9 cellular contexts compared by ENCODE assay signal in the genomic region with DNA sequence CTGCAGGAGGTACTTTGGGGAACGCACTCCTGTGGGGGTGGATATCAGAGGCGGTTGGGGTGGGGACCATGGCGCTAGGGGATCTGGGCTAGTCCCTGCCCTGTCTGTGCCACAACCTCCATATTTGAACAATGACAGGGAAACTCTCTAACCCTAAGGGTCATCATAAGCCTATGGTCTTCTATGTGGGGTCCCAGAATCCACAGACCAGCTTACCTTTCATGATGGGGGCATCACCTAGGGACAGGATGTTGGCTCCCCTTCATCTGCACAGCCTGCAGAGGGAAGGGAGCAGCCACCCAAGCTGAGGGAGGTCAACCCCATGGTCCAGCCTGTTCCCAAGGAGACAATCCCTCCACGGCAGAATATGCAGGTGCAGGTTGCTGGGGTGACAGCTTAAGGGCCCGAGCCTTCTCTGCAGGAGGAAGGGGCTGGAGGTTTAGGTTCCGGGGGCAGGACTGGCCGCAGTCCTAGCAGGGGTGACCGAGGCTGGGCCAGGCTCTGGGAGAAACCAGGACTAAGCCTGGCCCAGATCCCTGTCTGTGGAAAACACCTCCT. TPM values are rescaled to one million over a fixed set of nuclear protein-coding genes. Genes with fewer than 3 reads are reported as not detected.
DNase-seq lines count a peak whose midpoint lies in the region; ATAC-seq, FAIRE-seq and TF ChIP-seq lines count a peak whose summit lies in the region.
"Had no signal": no experiment of that assay in that cellular context is flagged by ENCODE, and none has a peak within 500 bp of the region (broad histone marks: within the 10 kb centered on the region; RNA-seq: fewer than 3 reads in every experiment).

No MANE protein-coding gene starts in this region.

- no peak for TF ChIP-seq EP300 in HepG2 (IDR thresholded peaks at IDR 0.05; ENCODE audit: low read depth in 2 of 2, low read length in 2 of 2)
- TF ChIP-seq EP300 in HepG2 (CRISPR knock-in tag; IDR thresholded peaks at IDR 0.05; ENCODE audit: borderline replicate concordance), result no peak

- no TSS peak for BruUV-seq in HepG2 (replicated peaks; lab: Mats Ljungman, UMichigan)

- no peak for TF ChIP-seq POLR2A in HepG2 (IDR thresholded peaks at IDR 0.05; ENCODE audit: insufficient read depth in 1 of 2, low read depth in 2 of 2, low read length in 2 of 2)

- WGBS in HepG2 (ENCODE audit: low lambda C conversion rate), result 93% methylated on average over 6 of the region's 8 CpGs
- WGBS in thymus, result 75% methylated on average over 8 of the region's 8 CpGs

- no peak for ATAC-seq in HepG2

- no peak for FAIRE-seq in HepG2 (lab: Jason Lieb, UNC)
- FAIRE-seq in urothelium cell line (lab: Jason Lieb, UNC), result no peak
- FAIRE-seq: islet of Langerhans had no signal

- CTCF ChIA-PET in activated CD4-positive, alpha-beta T cell treated with anti-CD3 and anti-CD28 coated beads, Interleukin-2, amount 10 ng/mL, durations not matched to agents 7 days and 5 days (lab: Charles Lee), result interaction anchor here (0.6 to 2.1 kb wide), 7 partner anchors 8 to 248 kb away, joined by 3 to 16 read pairs (median 4); no protein-coding TSS in a partner anchor
- CTCF ChIA-PET in HepG2 (lab: Yijun Ruan, JAX; ENCODE audit: low intra/inter-chr PET ratio, low total read pairs), result no interaction called here

- peak overlapping the region; percentile 90 to 93 for H3K27ac ChIP-seq in ascending aorta
- peak overlapping the region; percentile 74 for H3K27ac ChIP-seq in HepG2 (ENCODE audit: extremely low read length, insufficient read depth, low read length)
- peak overlapping the region; percentile 33 for H3K27ac ChIP-seq in thymus (ENCODE audit: low read depth)

- H2AFZ ChIP-seq in HepG2 (ENCODE audit: low read length), result no peak overlapping the region

- H3K9ac ChIP-seq in HepG2 (ENCODE audit: insufficient read depth, low read depth, low read length), result peak overlapping the region; percentile 91

- TF ChIP-seq CTCF in ascending aorta (IDR thresholded peaks at IDR 0.05) (no peak), HepG2 (CRISPR knock-in tag; IDR thresholded peaks at IDR 0.05) (no peak)

- peak overlapping the region; percentile 98 for H3K4me2 ChIP-seq in HepG2 (ENCODE audit: low read depth, low read length)

- H3K9me3 ChIP-seq in ascending aorta (no peaks in the 10 kb centered on the region), HepG2 (ENCODE audit: low read length) (no peaks in the 10 kb centered on the region), thymus (ENCODE audit: control insufficient read depth) (no peaks in the 10 kb centered on the region)

- TF ChIP-seq RAD21 in HepG2 (CRISPR knock-in tag; IDR thresholded peaks at IDR 0.05), result no peak

- H3K36me3 ChIP-seq in ascending aorta (peaks cover 0 to 3% of the 10 kb centered on the region in 2 donors), HepG2 (replicated peaks in 1 of 2; ENCODE audit: control insufficient read depth in 1 of 2, insufficient read depth in 2 of 2, low read length in 2 of 2) (0 out of 5 replicates have a peak, but pooled peaks cover 0 to 4% of the 10 kb centered on the region in 2 experiments), thymus (ENCODE audit: control insufficient read depth, insufficient read depth) (peaks cover 7% of the 10 kb centered on the region)

- POLR2A ChIA-PET in activated CD4-positive, alpha-beta T cell treated with anti-CD3 and anti-CD28 coated beads, Interleukin-2, amount 10 ng/mL, durations not matched to agents 7 days and 5 days (lab: Charles Lee), result no interaction called here
- POLR2A ChIA-PET in HepG2 (lab: Yijun Ruan, JAX), result interaction anchor here (0.6 to 2.1 kb wide), 15 partner anchors 9 to 501 kb away, joined by 3 to 8 read pairs (median 5); a partner anchor contains a TSS

- no peaks in the 10 kb centered on the region for H3K9me3 Mint-ChIP-seq in activated CD4-positive, alpha-beta T cell treated with anti-CD3 and anti-CD28 coated beads, Interleukin-2, amount 10 ng/mL, durations not matched to agents 7 days and 5 days

- peaks cover 5% of the 10 kb centered on the region for H3K79me2 ChIP-seq in HepG2 (ENCODE audit: insufficient read depth, low read length)

- no peaks in the 10 kb centered on the region for H3K27me3 Mint-ChIP-seq in activated CD4-positive, alpha-beta T cell treated with anti-CD3 and anti-CD28 coated beads, Interleukin-2, amount 10 ng/mL, durations not matched to agents 7 days and 5 days

- H3K36me3 Mint-ChIP-seq in activated CD4-positive, alpha-beta T cell treated with anti-CD3 and anti-CD28 coated beads, Interleukin-2, amount 10 ng/mL, durations not matched to agents 7 days and 5 days (ENCODE audit: low read depth), result peaks cover 16% of the 10 kb centered on the region

- DNase-seq in activated CD4-positive, alpha-beta T cell treated with anti-CD3 and anti-CD28 coated beads, Interleukin-2, amount 10 ng/mL, durations not matched to agents 7 days and 5 days, result no peak
- DNase-seq in activated CD4-positive, alpha-beta T cell treated with anti-CD3 and anti-CD28 coated beads, Interleukin-2, amount 50 U/mL, for 48 hours, result no peak
- DNase-seq in ascending aorta (ENCODE audit: low spot score in 2 of 2), result no peak
- DNase-seq in HepG2 (ENCODE audit: low spot score), result no peak
- DNase-seq in urothelium cell line (ENCODE audit: low spot score), result no peak
- DNase-seq in DMS53 treated with DMSO at 0.1 percent for 48 hours (lab: John Stamatoyannopoulos, UW; ENCODE audit: unreplicated experiment), result no peak
- no peak for DNase-seq in GM19240 (ENCODE audit: insufficient read length, low spot score)

- H3K4me1 Mint-ChIP-seq in activated CD4-positive, alpha-beta T cell treated with anti-CD3 and anti-CD28 coated beads, Interleukin-2, amount 10 ng/mL, durations not matched to agents 7 days and 5 days, result peaks cover 32% of the 10 kb centered on the region

- H3K4me3 ChIP-seq in ascending aorta (peak overlapping the region; percentile 81 to 92), HepG2 (replicated peaks in 1 of 3; ENCODE audit: insufficient read depth in 1 of 3, low read depth in 2 of 3, low read length in 3 of 3) (peak overlapping the region; percentile 74 to 93 (median 88); a peak in 5 of 6 replicates), thymus (ENCODE audit: low read length) (peak overlapping the region; percentile 81)

- H3K27me3 ChIP-seq in ascending aorta (no peaks in the 10 kb centered on the region), HepG2 (ENCODE audit: control insufficient read depth in 1 of 2, insufficient read depth in 2 of 2, low read length in 2 of 2) (no peaks in the 10 kb centered on the region; a peak in 1 of 5 replicates), thymus (ENCODE audit: control insufficient read depth, insufficient read depth) (no peaks in the 10 kb centered on the region)

- H3K4me1 ChIP-seq in ascending aorta (peaks cover 11 to 33% of the 10 kb centered on the region in 2 donors), HepG2 (ENCODE audit: insufficient read depth, low read length) (peaks cover 52% of the 10 kb centered on the region), thymus (ENCODE audit: control insufficient read depth, insufficient read depth, low read length) (peaks cover 12% of the 10 kb centered on the region)

- intact Hi-C loops in ascending aorta (cut with DNase I), result no loop called here
- intact Hi-C loops in HepG2 (cut with micrococcal nuclease; ENCODE audit: unreplicated experiment), result loop anchor here (10.0 kb wide), 2 partner anchors 144 to 194 kb away; a partner anchor contains a TSS

- in situ Hi-C loops in HepG2 (cut with HindIII; ENCODE audit: extremely low pct_ligation_motif_present, low pct_unique_long_range_greater_than_20kb), result no loop called here

- peak overlapping the region; percentile 85 for H3K27ac Mint-ChIP-seq in activated CD4-positive, alpha-beta T cell treated with anti-CD3 and anti-CD28 coated beads, Interleukin-2, amount 10 ng/mL, durations not matched to agents 7 days and 5 days

- peak overlapping the region; percentile 91 for H3K4me3 Mint-ChIP-seq in activated CD4-positive, alpha-beta T cell treated with anti-CD3 and anti-CD28 coated beads, Interleukin-2, amount 10 ng/mL, durations not matched to agents 7 days and 5 days

- no peaks in the 10 kb centered on the region for H4K20me1 ChIP-seq in HepG2 (ENCODE audit: insufficient read depth, low read length)

RNA-seq across cellular contexts. Expression of a gene that starts 1.7 kb away (rescaled TPM):
- 10 to 100 TPM; 18.4 to 19.0 TPM for total RNA-seq in activated CD4-positive, alpha-beta T cell treated with anti-CD3 and anti-CD28 coated beads, Interleukin-2, amount 10 ng/mL, durations not matched to agents 7 days and 5 days
- total RNA-seq in ascending aorta, result 39.0 TPM
- total RNA-seq in HepG2 (2016; rRNA removed; fragmentation: Illumina TruSeq; extraction: Trizol), result 6.3 and 11.4 TPM in 2 replicates
- total RNA-seq in HepG2 (2016; cell fraction: cytosol; rRNA removed; fragmentation: Illumina TruSeq; extraction: Trizol; ENCODE audit: low read depth), result 3.1 and 3.3 TPM in 2 replicates
- total RNA-seq in HepG2 (2016; cell fraction: insoluble cytoplasmic fraction; rRNA removed; fragmentation: Illumina TruSeq; extraction: Trizol), result 6.8 and 11.0 TPM in 2 replicates
- 6.6 and 6.9 TPM in 2 replicates for total RNA-seq in HepG2 (2016; cell fraction: membrane; rRNA removed; fragmentation: Illumina TruSeq; extraction: Trizol)
- total RNA-seq in HepG2 (2016; cell fraction: nucleus; rRNA removed; fragmentation: Illumina TruSeq; extraction: Trizol), result 9.5 and 9.8 TPM in 2 replicates
- 32.0 and 41.3 TPM in 2 replicates for polyA plus RNA-seq in HepG2 (2011; rRNA removed)
- 40.6 and 43.1 TPM in 2 replicates for polyA plus RNA-seq in HepG2 (2011; cell fraction: cytosol; rRNA removed)
- polyA plus RNA-seq in HepG2 (2011; cell fraction: nucleus; rRNA removed), result 24.2 and 26.2 TPM in 2 replicates
- polyA plus RNA-seq in HepG2 (2012), result 8.4 and 8.8 TPM in 2 replicates
- polyA plus RNA-seq in HepG2 (2016; cell fraction: cytosol; fragmentation: Illumina TruSeq; extraction: Trizol; ENCODE audit: low read depth), result 2.0 and 3.1 TPM in 2 replicates
- polyA plus RNA-seq in HepG2 (2016; cell fraction: insoluble cytoplasmic fraction; fragmentation: Illumina TruSeq; extraction: Trizol; ENCODE audit: low read depth), result 6.2 and 7.6 TPM in 2 replicates
- polyA plus RNA-seq in HepG2 (2016; cell fraction: membrane; fragmentation: Illumina TruSeq; extraction: Trizol; ENCODE audit: low read depth), result 4.8 and 5.1 TPM in 2 replicates
- polyA plus RNA-seq in HepG2 (2016; cell fraction: nucleus; fragmentation: Illumina TruSeq; extraction: Trizol; ENCODE audit: insufficient read depth, low read depth), result 14.8 and 15.7 TPM in 2 replicates
- polyA minus RNA-seq in HepG2 (2011; rRNA and poly(A)+ RNA removed; ENCODE audit: low replicate concordance), result 9.3 and 112 TPM in 2 replicates
- polyA minus RNA-seq in HepG2 (2011; cell fraction: cytosol; rRNA and poly(A)+ RNA removed), result 19.9 and 21.3 TPM in 2 replicates
- polyA minus RNA-seq in HepG2 (2011; cell fraction: nucleus; rRNA and poly(A)+ RNA removed), result 9.7 and 16.2 TPM in 2 replicates
- 26.4 TPM for polyA plus RNA-seq in thymus

RNA-seq across cellular contexts. Expression of a gene that starts 7.0 kb away (rescaled TPM):
- total RNA-seq in activated CD4-positive, alpha-beta T cell treated with anti-CD3 and anti-CD28 coated beads, Interleukin-2, amount 10 ng/mL, durations not matched to agents 7 days and 5 days, result 10 to 100 TPM; 26.5 to 26.6 TPM
- total RNA-seq in ascending aorta (8.3 TPM), HepG2 (2016; rRNA removed; fragmentation: Illumina TruSeq; extraction: Trizol) (3.6 and 5.6 TPM in 2 replicates)
- total RNA-seq in HepG2 (2016; cell fraction: cytosol; rRNA removed; fragmentation: Illumina TruSeq; extraction: Trizol; ENCODE audit: low read depth), result 7.1 and 10.5 TPM in 2 replicates
- 3.1 and 5.4 TPM in 2 replicates for total RNA-seq in HepG2 (2016; cell fraction: insoluble cytoplasmic fraction; rRNA removed; fragmentation: Illumina TruSeq; extraction: Trizol)
- total RNA-seq in HepG2 (2016; cell fraction: membrane; rRNA removed; fragmentation: Illumina TruSeq; extraction: Trizol), result 4.3 and 6.1 TPM in 2 replicates
- 6.3 and 8.6 TPM in 2 replicates for total RNA-seq in HepG2 (2016; cell fraction: nucleus; rRNA removed; fragmentation: Illumina TruSeq; extraction: Trizol)
- polyA plus RNA-seq in HepG2 (2011; rRNA removed) (3.2 and 3.8 TPM in 2 replicates), thymus (13.1 TPM)
- polyA plus RNA-seq in HepG2 (2011; cell fraction: cytosol; rRNA removed), result 1.6 and 2.0 TPM in 2 replicates
- polyA plus RNA-seq in HepG2 (2011; cell fraction: nucleus; rRNA removed), result 23.9 and 35.1 TPM in 2 replicates
- 15.4 and 28.2 TPM in 2 replicates for polyA plus RNA-seq in HepG2 (2012)
- 0.57 and 1.4 TPM in 2 replicates for polyA plus RNA-seq in HepG2 (2016; cell fraction: cytosol; fragmentation: Illumina TruSeq; extraction: Trizol; ENCODE audit: low read depth)
- 10.9 and 15.4 TPM in 2 replicates for polyA plus RNA-seq in HepG2 (2016; cell fraction: insoluble cytoplasmic fraction; fragmentation: Illumina TruSeq; extraction: Trizol; ENCODE audit: low read depth)
- polyA plus RNA-seq in HepG2 (2016; cell fraction: membrane; fragmentation: Illumina TruSeq; extraction: Trizol; ENCODE audit: low read depth), result 2.9 and 3.9 TPM in 2 replicates
- polyA plus RNA-seq in HepG2 (2016; cell fraction: nucleus; fragmentation: Illumina TruSeq; extraction: Trizol; ENCODE audit: insufficient read depth, low read depth), result 43.7 and 55.5 TPM in 2 replicates
- 5.5 and 8.7 TPM in 2 replicates for polyA minus RNA-seq in HepG2 (2011; rRNA and poly(A)+ RNA removed; ENCODE audit: low replicate concordance)
- 2.8 and 3.1 TPM in 2 replicates for polyA minus RNA-seq in HepG2 (2011; cell fraction: cytosol; rRNA and poly(A)+ RNA removed)
- 7.0 and 11.2 TPM in 2 replicates for polyA minus RNA-seq in HepG2 (2011; cell fraction: nucleus; rRNA and poly(A)+ RNA removed)

RNA-seq across cellular contexts. Expression of a gene that starts 27.2 kb away (rescaled TPM):
- total RNA-seq in activated CD4-positive, alpha-beta T cell treated with anti-CD3 and anti-CD28 coated beads, Interleukin-2, amount 10 ng/mL, durations not matched to agents 7 days and 5 days, result 10 to 100 TPM; 21.7 to 22.4 TPM
- total RNA-seq in ascending aorta, result 66.9 TPM
- 7.4 and 13.7 TPM in 2 replicates for total RNA-seq in HepG2 (2016; rRNA removed; fragmentation: Illumina TruSeq; extraction: Trizol)
- total RNA-seq in HepG2 (2016; cell fraction: cytosol; rRNA removed; fragmentation: Illumina TruSeq; extraction: Trizol; ENCODE audit: low read depth), result 0.88 and 1.0 TPM in 2 replicates
- total RNA-seq in HepG2 (2016; cell fraction: insoluble cytoplasmic fraction; rRNA removed; fragmentation: Illumina TruSeq; extraction: Trizol), result 7.5 and 14.8 TPM in 2 replicates
- total RNA-seq in HepG2 (2016; cell fraction: membrane; rRNA removed; fragmentation: Illumina TruSeq; extraction: Trizol), result 3.5 and 3.7 TPM in 2 replicates
- 7.2 and 8.5 TPM in 2 replicates for total RNA-seq in HepG2 (2016; cell fraction: nucleus; rRNA removed; fragmentation: Illumina TruSeq; extraction: Trizol)
- 6.0 and 10.1 TPM in 2 replicates for polyA plus RNA-seq in HepG2 (2011; rRNA removed)
- 4.8 and 8.3 TPM in 2 replicates for polyA plus RNA-seq in HepG2 (2011; cell fraction: cytosol; rRNA removed)
- polyA plus RNA-seq in HepG2 (2011; cell fraction: nucleus; rRNA removed), result 32.6 and 42.1 TPM in 2 replicates
- polyA plus RNA-seq in HepG2 (2012), result 6.0 and 7.5 TPM in 2 replicates
- 0.59 and 0.62 TPM in 2 replicates for polyA plus RNA-seq in HepG2 (2016; cell fraction: cytosol; fragmentation: Illumina TruSeq; extraction: Trizol; ENCODE audit: low read depth)
- polyA plus RNA-seq in HepG2 (2016; cell fraction: insoluble cytoplasmic fraction; fragmentation: Illumina TruSeq; extraction: Trizol; ENCODE audit: low read depth), result 8.3 and 8.7 TPM in 2 replicates
- polyA plus RNA-seq in HepG2 (2016; cell fraction: membrane; fragmentation: Illumina TruSeq; extraction: Trizol; ENCODE audit: low read depth), result 2.0 and 2.5 TPM in 2 replicates
- polyA plus RNA-seq in HepG2 (2016; cell fraction: nucleus; fragmentation: Illumina TruSeq; extraction: Trizol; ENCODE audit: insufficient read depth, low read depth), result 18.4 and 19.3 TPM in 2 replicates
- polyA minus RNA-seq in HepG2 (2011; rRNA and poly(A)+ RNA removed; ENCODE audit: low replicate concordance), result 9.2 and 19.5 TPM in 2 replicates
- polyA minus RNA-seq in HepG2 (2011; cell fraction: cytosol; rRNA and poly(A)+ RNA removed), result 8.9 and 9.6 TPM in 2 replicates
- polyA minus RNA-seq in HepG2 (2011; cell fraction: nucleus; rRNA and poly(A)+ RNA removed), result 6.3 and 7.0 TPM in 2 replicates
- 17.0 TPM for polyA plus RNA-seq in thymus

RNA-seq across cellular contexts. Expression of a gene that starts 34.4 kb away (rescaled TPM):
- 1 to 10 TPM; 3.4 to 3.5 TPM for total RNA-seq in activated CD4-positive, alpha-beta T cell treated with anti-CD3 and anti-CD28 coated beads, Interleukin-2, amount 10 ng/mL, durations not matched to agents 7 days and 5 days
- total RNA-seq in ascending aorta, result 35.2 TPM
- 58.8 and 69.7 TPM in 2 replicates for total RNA-seq in HepG2 (2016; rRNA removed; fragmentation: Illumina TruSeq; extraction: Trizol)
- 12.1 and 14.2 TPM in 2 replicates for total RNA-seq in HepG2 (2016; cell fraction: cytosol; rRNA removed; fragmentation: Illumina TruSeq; extraction: Trizol; ENCODE audit: low read depth)
- 53.9 and 70.3 TPM in 2 replicates for total RNA-seq in HepG2 (2016; cell fraction: insoluble cytoplasmic fraction; rRNA removed; fragmentation: Illumina TruSeq; extraction: Trizol)
- 26.6 and 27.7 TPM in 2 replicates for total RNA-seq in HepG2 (2016; cell fraction: membrane; rRNA removed; fragmentation: Illumina TruSeq; extraction: Trizol)
- total RNA-seq in HepG2 (2016; cell fraction: nucleus; rRNA removed; fragmentation: Illumina TruSeq; extraction: Trizol), result 36.3 and 39.5 TPM in 2 replicates
- 32.9 and 40.9 TPM in 2 replicates for polyA plus RNA-seq in HepG2 (2011; rRNA removed)
- polyA plus RNA-seq in HepG2 (2011; cell fraction: cytosol; rRNA removed), result 29.8 and 45.1 TPM in 2 replicates
- 63.4 and 68.4 TPM in 2 replicates for polyA plus RNA-seq in HepG2 (2011; cell fraction: nucleus; rRNA removed)
- polyA plus RNA-seq in HepG2 (2012), result 14.8 and 17.8 TPM in 2 replicates
- polyA plus RNA-seq in HepG2 (2016; cell fraction: cytosol; fragmentation: Illumina TruSeq; extraction: Trizol; ENCODE audit: low read depth), result 10.6 and 11.9 TPM in 2 replicates
- 43.4 and 50.5 TPM in 2 replicates for polyA plus RNA-seq in HepG2 (2016; cell fraction: insoluble cytoplasmic fraction; fragmentation: Illumina TruSeq; extraction: Trizol; ENCODE audit: low read depth)
- polyA plus RNA-seq in HepG2 (2016; cell fraction: membrane; fragmentation: Illumina TruSeq; extraction: Trizol; ENCODE audit: low read depth), result 18.0 and 19.2 TPM in 2 replicates
- polyA plus RNA-seq in HepG2 (2016; cell fraction: nucleus; fragmentation: Illumina TruSeq; extraction: Trizol; ENCODE audit: insufficient read depth, low read depth), result 69.7 and 71.0 TPM in 2 replicates
- 11.6 and 56.6 TPM in 2 replicates for polyA minus RNA-seq in HepG2 (2011; rRNA and poly(A)+ RNA removed; ENCODE audit: low replicate concordance)
- 19.8 and 20.1 TPM in 2 replicates for polyA minus RNA-seq in HepG2 (2011; cell fraction: cytosol; rRNA and poly(A)+ RNA removed)
- polyA minus RNA-seq in HepG2 (2011; cell fraction: nucleus; rRNA and poly(A)+ RNA removed), result 5.0 and 5.8 TPM in 2 replicates
- 8.4 TPM for polyA plus RNA-seq in thymus

RNA-seq across cellular contexts. Expression of a gene that starts 54.2 kb away (rescaled TPM):
- under 1 TPM; 0.22 to 0.31 TPM for total RNA-seq in activated CD4-positive, alpha-beta T cell treated with anti-CD3 and anti-CD28 coated beads, Interleukin-2, amount 10 ng/mL, durations not matched to agents 7 days and 5 days
- total RNA-seq in ascending aorta (0.21 TPM), HepG2 (2016; rRNA removed; fragmentation: Illumina TruSeq; extraction: Trizol) (0.11 and 0.13 TPM in 2 replicates)
- total RNA-seq in HepG2 (2016; cell fraction: cytosol; rRNA removed; fragmentation: Illumina TruSeq; extraction: Trizol; ENCODE audit: low read depth), result 0.18 and 0.20 TPM in 2 replicates
- total RNA-seq in HepG2 (2016; cell fraction: insoluble cytoplasmic fraction; rRNA removed; fragmentation: Illumina TruSeq; extraction: Trizol), result 0.19 TPM in 1 of 2 replicates, not detected in the other
- 0.19 and 0.31 TPM in 2 replicates for total RNA-seq in HepG2 (2016; cell fraction: membrane; rRNA removed; fragmentation: Illumina TruSeq; extraction: Trizol)
- total RNA-seq in HepG2 (2016; cell fraction: nucleus; rRNA removed; fragmentation: Illumina TruSeq; extraction: Trizol), result not detected in 2 replicates
- polyA plus RNA-seq in HepG2 (2011; rRNA removed) (1.8 and 2.6 TPM in 2 replicates), thymus (3.8 TPM)
- 1.5 and 1.6 TPM in 2 replicates for polyA plus RNA-seq in HepG2 (2011; cell fraction: cytosol; rRNA removed)
- polyA plus RNA-seq in HepG2 (2011; cell fraction: nucleus; rRNA removed), result 1.7 and 2.3 TPM in 2 replicates
- polyA plus RNA-seq in HepG2 (2012), result 0.57 and 0.99 TPM in 2 replicates
- 0.20 and 0.23 TPM in 2 replicates for polyA plus RNA-seq in HepG2 (2016; cell fraction: cytosol; fragmentation: Illumina TruSeq; extraction: Trizol; ENCODE audit: low read depth)
- 0.44 and 0.81 TPM in 2 replicates for polyA plus RNA-seq in HepG2 (2016; cell fraction: insoluble cytoplasmic fraction; fragmentation: Illumina TruSeq; extraction: Trizol; ENCODE audit: low read depth)
- 0.44 and 0.47 TPM in 2 replicates for polyA plus RNA-seq in HepG2 (2016; cell fraction: membrane; fragmentation: Illumina TruSeq; extraction: Trizol; ENCODE audit: low read depth)
- polyA plus RNA-seq in HepG2 (2016; cell fraction: nucleus; fragmentation: Illumina TruSeq; extraction: Trizol; ENCODE audit: insufficient read depth, low read depth), result 0.28 and 0.49 TPM in 2 replicates
- 0.94 and 3.5 TPM in 2 replicates for polyA minus RNA-seq in HepG2 (2011; rRNA and poly(A)+ RNA removed; ENCODE audit: low replicate concordance)
- polyA minus RNA-seq in HepG2 (2011; cell fraction: cytosol; rRNA and poly(A)+ RNA removed), result 0.49 and 0.97 TPM in 2 replicates
- polyA minus RNA-seq in HepG2 (2011; cell fraction: nucleus; rRNA and poly(A)+ RNA removed), result 0.25 and 0.77 TPM in 2 replicates

Comparison
In these comparisons a context has a peak if more than half of its experiments do, and no peak if none do; other contexts are left out.
1. H3K27ac ChIP-seq: peak in every context shown above with its lines; median percentile 92 in ascending aorta; 74 in HepG2; 33 in thymus.